ENCODE assay signal across 7 cellular contexts in genomic region chr3:122681294-122682015, GRCh38. TPM values are rescaled to one million over a fixed set of nuclear protein-coding genes. Genes with fewer than 3 reads are reported as not detected.
A peak's percentile ranks its signal among the peaks of the same experiment; 100 is the strongest.
DNase-seq lines count a peak whose midpoint lies in the region; ATAC-seq and TF ChIP-seq lines count a peak whose summit lies in the region.

No MANE protein-coding gene starts in this region.

- peak overlapping the region; percentile 88 for H3K4me3 ChIP-seq in HUES48 (ENCODE audit: low read depth, low read length)
- H3K4me3 ChIP-seq in iPS-15b (ENCODE audit: low read depth, low read length) = peak overlapping the region; percentile 73
- H3K4me3 ChIP-seq in stomach = peak overlapping the region; percentile 82 to 94 (median 90)

- WGBS in stomach, 5 donors = 24 to 32% (median 26%) methylated on average over 23 of the region's 23 CpGs

- no peak for TF ChIP-seq POLR2A in stomach (IDR thresholded peaks at IDR 0.05)

- ATAC-seq in activated naive CD4-positive, alpha-beta T cell treated with anti-CD3 and anti-CD28 coated beads, Interleukin-2, amount 50 U/mL, for 72 hours = no peak
- no peak for ATAC-seq in HG03565 (IDR thresholded peaks at IDR 0.05; ENCODE audit: unreplicated experiment)
- ATAC-seq in HG03097 (IDR thresholded peaks at IDR 0.05; ENCODE audit: low FRiP score, unreplicated experiment) = no peak

- no peaks in the 10 kb centered on the region for H3K36me3 ChIP-seq in HUES48 (ENCODE audit: control insufficient read depth, insufficient read depth, low read length)
- H3K36me3 ChIP-seq in iPS-15b (ENCODE audit: control insufficient read depth, insufficient read depth, low read length) = no peaks in the 10 kb centered on the region
- H3K36me3 ChIP-seq in stomach = peaks cover 0 to 7% (median 0%) of the 10 kb centered on the region in 4 donors

- peaks cover 23 to 31% of the 10 kb centered on the region in 2 donors for H3K36me3 Mint-ChIP-seq in activated naive CD4-positive, alpha-beta T cell treated with anti-CD3 and anti-CD28 coated beads, Interleukin-2, amount 50 U/mL, for 72 hours

- no peak for TF ChIP-seq CTCF in stomach (IDR thresholded peaks at IDR 0.05)

- peak overlapping the region; percentile 99 for H3K27ac Mint-ChIP-seq in activated naive CD4-positive, alpha-beta T cell treated with anti-CD3 and anti-CD28 coated beads, Interleukin-2, amount 50 U/mL, for 72 hours

- H3K27ac ChIP-seq in HUES48 (ENCODE audit: low read depth, low read length) (no peak overlapping the region), stomach (peak overlapping the region; percentile 92 to 98 (median 96))

- H3K9ac ChIP-seq in HUES48 (ENCODE audit: low read depth, low read length) (peak overlapping the region; percentile 43; the same call in 1 of the 2 replicates), iPS-15b (ENCODE audit: low read depth, low read length) (no peak overlapping the region)

- intact Hi-C loops in stomach (cut with DNase I; ENCODE audit: low total_unique reads) = loop anchor here (10.0 kb wide), 1 partner anchor 287 kb away; no protein-coding TSS in a partner anchor

- H3K9me3 ChIP-seq in HUES48 (ENCODE audit: control insufficient read depth, insufficient read depth, low read length) (no peaks in the 10 kb centered on the region; the same call in 1 of the 2 replicates), iPS-15b (ENCODE audit: control insufficient read depth, insufficient read depth, low read length) (no peaks in the 10 kb centered on the region), stomach (no peaks in the 10 kb centered on the region)

- peaks cover 9% of the 10 kb centered on the region; the same call in 1 of the 2 replicates for H3K27me3 ChIP-seq in HUES48 (ENCODE audit: control insufficient read depth, insufficient read depth, low read length)
- peaks cover 15% of the 10 kb centered on the region for H3K27me3 ChIP-seq in iPS-15b (ENCODE audit: control insufficient read depth, insufficient read depth, low read length)
- H3K27me3 ChIP-seq in stomach = no peaks in the 10 kb centered on the region

- TF ChIP-seq EP300 in stomach (IDR thresholded peaks at IDR 0.05) = no peak

- no peak for DNase-seq in activated naive CD4-positive, alpha-beta T cell treated with anti-CD3 and anti-CD28 coated beads, Interleukin-2, amount 50 U/mL, for 72 hours (ENCODE audit: low spot score in 2 of 2)
- DNase-seq in stomach (no peak), NCI-H2171 treated with DMSO at 0.1 percent for 48 hours (lab: John Stamatoyannopoulos, UW) (no peak)

- no peaks in the 10 kb centered on the region for H3K9me3 Mint-ChIP-seq in activated naive CD4-positive, alpha-beta T cell treated with anti-CD3 and anti-CD28 coated beads, Interleukin-2, amount 50 U/mL, for 72 hours

- H3K4me1 ChIP-seq in HUES48 (ENCODE audit: control insufficient read depth, insufficient read depth, low read length) (peaks cover 13% of the 10 kb centered on the region), iPS-15b (ENCODE audit: control insufficient read depth, insufficient read depth, low read length) (peaks cover 5% of the 10 kb centered on the region), stomach (peaks cover 24 to 43% (median 34%) of the 10 kb centered on the region in 4 donors)

RNA-seq across cellular contexts. Expression of gene PARP14, which starts 0.8 kb away (rescaled TPM):
- total RNA-seq in activated naive CD4-positive, alpha-beta T cell treated with anti-CD3 and anti-CD28 coated beads, Interleukin-2, amount 50 U/mL, for 72 hours = 10 to 100 TPM; 56.0 to 69.3 TPM
- total RNA-seq in stomach = 10 to 100 TPM; 16.8 to 49.7 (median 34.4) TPM
- polyA plus RNA-seq in stomach = 10 to 100 TPM in 1 of 3 donors, 1 to 10 TPM in 2; 5.0 to 11.0 (median 5.9) TPM
